Comparison of ENCODE assay signal across 35 cellular contexts in genomic region chr5:38837932-38838331, GRCh38. TPM values are rescaled to one million over a fixed set of nuclear protein-coding genes. Genes with fewer than 3 reads are reported as not detected.
"Had no signal": no experiment of that assay in that cellular context is flagged by ENCODE, and none has a peak within 500 bp of the region (broad histone marks: within the 10 kb centered on the region; RNA-seq: fewer than 3 reads in every experiment).

No MANE protein-coding gene starts in this region.

- H3K9me3 ChIP-seq: adrenal gland, body of pancreas had no signal

- DNase-seq: activated B cell treated with CpG ODN at 0.5 μM for 24 hours; activated CD4-positive, alpha-beta memory T cell treated with anti-CD3 and anti-CD28 coated beads for 36 hours; activated CD4-positive, alpha-beta T cell treated with anti-CD3 and anti-CD28 coated beads for 4 hours; activated CD4-positive, alpha-beta T cell treated with anti-CD3 and anti-CD28 coated beads, Interleukin-2, amount 10 ng/mL, durations not matched to agents 24 days and 14 days; activated CD4-positive, alpha-beta T cell treated with anti-CD3 and anti-CD28 coated beads, Interleukin-2, amount 50 U/mL, for 1 hour; activated CD4-positive, alpha-beta T cell treated with anti-CD3 and anti-CD28 coated beads, Interleukin-2, amount 50 U/mL, for 4 hours; activated CD4-positive, CD25-positive, alpha-beta regulatory T cell treated with anti-CD3 and anti-CD28 coated beads, Interleukin-2, amount 50 U/mL, for 72 hours; activated CD8-positive, alpha-beta memory T cell treated with anti-CD3 and anti-CD28 coated beads, Interleukin-2, amount 50 U/mL, for 4 hours; activated CD8-positive, alpha-beta T cell treated with anti-CD3 and anti-CD28 coated beads for 36 hours; activated gamma-delta T cell; activated naive CD4-positive, alpha-beta T cell treated with anti-CD3 and anti-CD28 coated beads, Interleukin-2, amount 10 ng/mL, durations not matched to agents 7 days and 5 days; activated naive CD4-positive, alpha-beta T cell treated with Interleukin-2 at 50 U/mL for 16 hours; activated naive CD8-positive, alpha-beta T cell treated with anti-CD3 and anti-CD28 coated beads, Interleukin-2, amount 10 ng/mL, durations not matched to agents 7 days and 5 days; activated naive CD8-positive, alpha-beta T cell treated with anti-CD3 and anti-CD28 coated beads, Interleukin-2, amount 50 U/mL, for 24 hours; activated T-cell treated with anti-CD3 and anti-CD28 coated beads for 4 hours; activated T-cell treated with anti-CD3 and anti-CD28 coated beads, Interleukin-2, amount 50 U/mL, for 1 hour; activated T-cell treated with anti-CD3 and anti-CD28 coated beads, Interleukin-2, amount 50 U/mL, for 4 hours; activated T-cell treated with anti-CD3 and anti-CD28 coated beads, Interleukin-2, amount 50 U/mL, for 72 hours; adrenal gland; amniotic stem cell; aorta; body of pancreas; caudate nucleus; cerebellar nuclear complex; T-helper 1 cell; T-helper 2 cell; T-helper 9 cell had no signal

- H3K27me3 ChIP-seq: adrenal gland, body of pancreas, cardiac muscle cell had no signal

- H3K4me1 ChIP-seq: body of pancreas had no signal

- FAIRE-seq: astrocyte, bronchial epithelial cell, TTC549 had no signal

- H3K27ac ChIP-seq: adrenal gland, body of pancreas, cardiac muscle cell, VCaP had no signal

- H3K36me3 ChIP-seq: adrenal gland, cardiac muscle cell had no signal

- ATAC-seq: activated CD8-positive, alpha-beta T cell treated with anti-CD3 and anti-CD28 coated beads for 36 hours; activated naive CD8-positive, alpha-beta T cell treated with anti-CD3 and anti-CD28 coated beads, Interleukin-2, amount 50 U/mL, for 24 hours; activated T-cell treated with anti-CD3 and anti-CD28 coated beads, Interleukin-2, amount 50 U/mL, for 4 hours; activated T-cell treated with anti-CD3 and anti-CD28 coated beads, Interleukin-2, amount 50 U/mL, for 72 hours; activated T-helper 17 cell treated with anti-CD3 and anti-CD28 coated beads, Interleukin-2, amount 50 U/mL, for 72 hours; body of pancreas had no signal

- H3K4me3 ChIP-seq: adrenal gland, body of pancreas, cardiac muscle cell had no signal

RNA-seq across cellular contexts. Expression of gene OSMR, which starts 7.9 kb away (rescaled TPM):
- total RNA-seq: activated CD4-positive, alpha-beta T cell treated with anti-CD3 and anti-CD28 coated beads, Interleukin-2, amount 10 ng/mL, durations not matched to agents 24 days and 14 days; activated CD8-positive, alpha-beta memory T cell treated with anti-CD3 and anti-CD28 coated beads for 36 hours; activated CD8-positive, alpha-beta T cell treated with anti-CD3 and anti-CD28 coated beads for 36 hours; activated naive CD8-positive, alpha-beta T cell treated with anti-CD3 and anti-CD28 coated beads, Interleukin-2, amount 10 ng/mL, durations not matched to agents 7 days and 5 days; activated T-helper 1 cell treated with anti-CD3 and anti-CD28 coated beads, Interleukin-12 subunit alpha, Interleukin-12 subunit beta, Interleukin-2, Interleukin-4 antibody, amounts not matched to agents 30 ng/mL and 10 ng/mL and 1 ng/mL, durations not matched to agents 14 hours and 24 hours and 36 hours; cardiac muscle cell had no signal
